27 cellular contexts compared by ENCODE assay signal in genomic region chr20:20525214-20525613, GRCh38.
"Had no signal": no experiment of that assay in that cellular context is flagged by ENCODE, and none has a peak within 500 bp of the region (broad histone marks: within the 10 kb centered on the region; RNA-seq: fewer than 3 reads in every experiment).

No MANE protein-coding gene starts in this region.

- H3K27ac ChIP-seq: adrenal gland, brain microvascular endothelial cell, coronary artery, heart left ventricle, thoracic aorta, vagina had no signal

- H3K36me3 ChIP-seq: brain microvascular endothelial cell had no signal

- FAIRE-seq: kidney had no signal

- H3K4me3 ChIP-seq: adrenal gland, coronary artery, heart left ventricle, lung, mucosa of descending colon, sigmoid colon, thoracic aorta, upper lobe of left lung, vagina had no signal

- H3K4me1 Mint-ChIP-seq: activated B cell treated with CpG ODN at 0.5 μM for 24 hours; activated CD4-positive, alpha-beta T cell treated with anti-CD3 and anti-CD28 coated beads for 36 hours; immature natural killer cell; stimulated activated naive B cell treated with anti-CD40 and anti-IgM and Interleukin-4, amounts not matched to agents 10 μg/mL and 1 μg/mL and 100 μg/mL, for 72 hours had no signal

- H3K27me3 ChIP-seq: adrenal gland, brain microvascular endothelial cell, dorsolateral prefrontal cortex, heart left ventricle, sigmoid colon, upper lobe of left lung, vagina had no signal

- H3K27me3 Mint-ChIP-seq: activated B cell treated with CpG ODN at 0.5 μM for 24 hours; activated CD4-positive, alpha-beta T cell treated with anti-CD3 and anti-CD28 coated beads for 36 hours; natural killer cell treated with Interleukin-12 subunit alpha and Interleukin-12 subunit beta and Interleukin-15 and Interleukin-18, amount 100 ng/mL, for 72 hours; stimulated activated naive B cell treated with anti-CD40 and anti-IgM and Interleukin-4, amounts not matched to agents 10 μg/mL and 1 μg/mL and 100 μg/mL, for 72 hours had no signal

- H3K27ac Mint-ChIP-seq: activated B cell treated with CpG ODN at 0.5 μM for 24 hours; activated CD4-positive, alpha-beta T cell treated with anti-CD3 and anti-CD28 coated beads for 36 hours; activated naive CD4-positive, alpha-beta T cell treated with anti-CD3 and anti-CD28 coated beads, Interleukin-2, amount 50 U/mL, for 72 hours; activated T-cell treated with anti-CD3 and anti-CD28 coated beads, Interleukin-2, amount 50 U/mL, for 72 hours; natural killer cell treated with Interleukin-12 subunit alpha and Interleukin-12 subunit beta and Interleukin-15 and Interleukin-18, amount 100 ng/mL, for 72 hours; stimulated activated naive B cell treated with anti-CD40 and anti-IgM and Interleukin-4, amounts not matched to agents 10 μg/mL and 1 μg/mL and 100 μg/mL, for 72 hours; T-helper 1 cell treated with Interleukin-12 subunit alpha and Interleukin-12 subunit beta and Interleukin-4 antibody, amounts not matched to agents 30 μg/mL and 1 μg/mL, for 36 hours had no signal

- H3K4me1 ChIP-seq: adrenal gland, sigmoid colon, vagina had no signal

- H3K9me3 Mint-ChIP-seq: activated B cell treated with CpG ODN at 0.5 μM for 24 hours; activated naive CD4-positive, alpha-beta T cell treated with anti-CD3 and anti-CD28 coated beads, Interleukin-2, amount 50 U/mL, for 72 hours; activated T-cell treated with anti-CD3 and anti-CD28 coated beads, Interleukin-2, amount 50 U/mL, for 72 hours; immature natural killer cell; natural killer cell treated with Interleukin-12 subunit alpha and Interleukin-12 subunit beta and Interleukin-15 and Interleukin-18, amount 100 ng/mL, for 72 hours; stimulated activated naive B cell treated with anti-CD40 and anti-IgM and Interleukin-4, amounts not matched to agents 10 μg/mL and 1 μg/mL and 100 μg/mL, for 72 hours; T-helper 1 cell treated with Interleukin-12 subunit alpha and Interleukin-12 subunit beta and Interleukin-4 antibody, amounts not matched to agents 30 μg/mL and 1 μg/mL, for 36 hours had no signal

- ATAC-seq: activated CD4-positive, alpha-beta T cell treated with anti-CD3 and anti-CD28 coated beads for 36 hours; activated naive CD4-positive, alpha-beta T cell treated with anti-CD3 and anti-CD28 coated beads, Interleukin-2, amount 50 U/mL, for 72 hours; activated T-cell treated with anti-CD3 and anti-CD28 coated beads, Interleukin-2, amount 50 U/mL, for 72 hours; mucosa of descending colon; natural killer cell treated with Interleukin-12 subunit alpha and Interleukin-12 subunit beta and Interleukin-15 and Interleukin-18, amount 100 ng/mL, for 72 hours; stimulated activated naive B cell treated with anti-CD40 and anti-IgM and Interleukin-4, amounts not matched to agents 10 μg/mL and 1 μg/mL and 100 μg/mL, for 72 hours had no signal

- H3K9me3 ChIP-seq: adrenal gland, heart left ventricle, mucosa of descending colon, sigmoid colon, thoracic aorta, upper lobe of left lung, vagina had no signal

- DNase-seq: activated B cell treated with CpG ODN at 0.5 μM for 24 hours; activated CD4-positive, alpha-beta T cell treated with anti-CD3 and anti-CD28 coated beads for 36 hours; activated naive CD4-positive, alpha-beta T cell; activated T-cell treated with anti-CD3 and anti-CD28 coated beads for 4 hours; activated T-cell treated with anti-CD3 and anti-CD28 coated beads, Interleukin-2, amount 50 U/mL, for 72 hours; adrenal gland; aorta; brain microvascular endothelial cell; effector memory CD4-positive, alpha-beta T cell; heart left ventricle; immature natural killer cell; kidney; mucosa of descending colon; sigmoid colon; stimulated activated CD4-positive, alpha-beta T cell treated with anti-CD3 and anti-CD28 coated beads, Interleukin-15, amount 100 ng/mL, for 24 hours; stimulated activated CD4-positive, alpha-beta T cell treated with anti-CD3 and anti-CD28 coated beads, Interleukin-2, amount 100 ng/mL, for 24 hours; stimulated activated naive B cell treated with anti-CD40 and anti-IgM and Interleukin-4, amounts not matched to agents 10 μg/mL and 1 μg/mL and 100 μg/mL, for 72 hours; SW 1271; upper lobe of left lung had no signal

- H3K4me3 Mint-ChIP-seq: activated B cell treated with CpG ODN at 0.5 μM for 24 hours; activated CD4-positive, alpha-beta T cell treated with anti-CD3 and anti-CD28 coated beads for 36 hours; activated T-cell treated with anti-CD3 and anti-CD28 coated beads, Interleukin-2, amount 50 U/mL, for 72 hours; immature natural killer cell; natural killer cell treated with Interleukin-12 subunit alpha and Interleukin-12 subunit beta and Interleukin-15 and Interleukin-18, amount 100 ng/mL, for 72 hours; stimulated activated naive B cell treated with anti-CD40 and anti-IgM and Interleukin-4, amounts not matched to agents 10 μg/mL and 1 μg/mL and 100 μg/mL, for 72 hours; T-helper 1 cell treated with Interleukin-12 subunit alpha and Interleukin-12 subunit beta and Interleukin-4 antibody, amounts not matched to agents 30 μg/mL and 1 μg/mL, for 36 hours had no signal
